25 cellular contexts compared by ENCODE assay signal in genomic region chr3:10233988-10234387, GRCh38. TPM values are rescaled to one million over a fixed set of nuclear protein-coding genes. Genes with fewer than 3 reads are reported as not detected.
"Had no signal": no experiment of that assay in that cellular context is flagged by ENCODE, and none has a peak within 500 bp of the region (broad histone marks: within the 10 kb centered on the region; RNA-seq: fewer than 3 reads in every experiment).

No MANE protein-coding gene starts in this region.

- FAIRE-seq: HTR-8/SVneo, RCC 7860 had no signal

- H3K27ac ChIP-seq: HL-60, KMS-11, SJSA1, SK-N-MC had no signal

- H3K27me3 ChIP-seq: SJSA1 had no signal

- H3K4me1 ChIP-seq: SJSA1 had no signal

- H3K4me3 ChIP-seq: SJSA1, SK-N-MC had no signal

- DNase-seq: IMR-90, Kasumi-1, MM.1S, NCI-H1092 treated with DMSO at 0.1 percent for 48 hours, NCI-H1436, NCI-H187, NCI-H2029, NCI-H2081 treated with DMSO at 0.1 percent for 48 hours, NCI-H2171, NCI-H226, NCI-H446, NCI-H510A, NCI-H524 treated with DMSO at 0.1 percent for 48 hours, NCI-H69, NCI-H774, Right ventricle myocardium superior, RPMI8226, SIG-M5 had no signal

- H3K4me2 ChIP-seq: KMS-11 had no signal

- H3K9me3 ChIP-seq: SJSA1 had no signal

- H3K9ac ChIP-seq: KMS-11 had no signal

RNA-seq across cellular contexts. Expression of gene GHRL, which starts 58.8 kb away (rescaled TPM):
- total RNA-seq: IMR-90, M059J, Right ventricle myocardium superior had no signal
